In genomic region chr18:2655153-2655953, GRCh38 we compare ENCODE assay signal across 8 cellular contexts. TPM values are rescaled to one million over a fixed set of nuclear protein-coding genes. Genes with fewer than 3 reads are reported as not detected.
DNase-seq lines count a peak whose midpoint lies in the region; ATAC-seq and TF ChIP-seq lines count a peak whose summit lies in the region.

Gene SMCHD1, plus strand, starts transcription at chr18:2655726. Its CDS starts 350 bp downstream, at chr18:2656076.

- no peaks in the 10 kb centered on the region for H3K36me3 ChIP-seq in ACC112 (ENCODE audit: insufficient read depth, low read length)
- no peaks in the 10 kb centered on the region for H3K36me3 ChIP-seq in skeletal muscle tissue (ENCODE audit: control insufficient read depth in 3 of 3, insufficient read depth in 3 of 3, low read length in 3 of 3)

- H3K9me3 ChIP-seq in iPS-18c (ENCODE audit: control insufficient read depth, insufficient read depth, low read length) (peaks cover 3% of the 10 kb centered on the region), skeletal muscle tissue (ENCODE audit: control insufficient read depth in 3 of 3, low read length in 3 of 3) (no peaks in the 10 kb centered on the region)

- H3K27me3 ChIP-seq in ACC112 (ENCODE audit: insufficient read depth, low read length), result no peaks in the 10 kb centered on the region
- no peaks in the 10 kb centered on the region for H3K27me3 ChIP-seq in skeletal muscle tissue (ENCODE audit: control insufficient read depth in 3 of 3, insufficient read depth in 3 of 3, low read length in 3 of 3)

- peak; percentile 53 for ATAC-seq in GM18861 (IDR thresholded peaks at IDR 0.05; ENCODE audit: unreplicated experiment)
- ATAC-seq in HG03066 (IDR thresholded peaks at IDR 0.05; ENCODE audit: low read depth, unreplicated experiment), result peak; percentile 62

- DNase-seq in NCI-H2171 (lab: John Stamatoyannopoulos, UW) (peak; percentile 74), T47D (ENCODE audit: low read depth in 1 of 2, low spot score in 1 of 2) (peak; percentile 33 to 80)

- H3K4me3 ChIP-seq in ACC112 (ENCODE audit: low read depth, low read length) (peak within 1 kb of the TSS; percentile 97), iPS-18c (ENCODE audit: insufficient read depth, low read depth, low read length) (peak within 1 kb of the TSS; percentile 94), skeletal muscle tissue (ENCODE audit: low read length in 3 of 3) (peak within 1 kb of the TSS; percentile 87 to 98 (median 90))

- TF ChIP-seq CTCF in VCaP (conservative IDR thresholded peaks at IDR 0.05), result no peak

- H3K27ac ChIP-seq in ACC112 (ENCODE audit: low read depth, low read length), result peak within 1 kb of the TSS; percentile 88
- peak within 1 kb of the TSS; percentile 93 for H3K27ac ChIP-seq in VCaP
- peak within 1 kb of the TSS; percentile 90 for H3K27ac ChIP-seq in skeletal muscle tissue (ENCODE audit: low read depth, low read length)

- H3K4me1 ChIP-seq in ACC112 (ENCODE audit: control insufficient read depth, insufficient read depth, low read length, unreplicated experiment), result peaks cover 24% of the 10 kb centered on the region
- peaks cover 8 to 20% (median 12%) of the 10 kb centered on the region in 3 donors for H3K4me1 ChIP-seq in skeletal muscle tissue (ENCODE audit: control insufficient read depth in 3 of 3, insufficient read depth in 3 of 3, low read length in 3 of 3)

- peak within 1 kb of the TSS; percentile 82 to 94 (median 92) for H3K9ac ChIP-seq in skeletal muscle tissue (ENCODE audit: low read depth in 1 of 3, low read length in 3 of 3)

- H2AFZ ChIP-seq in ACC112 (ENCODE audit: low read length, unreplicated experiment), result peak within 1 kb of the TSS; percentile 95

- in situ Hi-C loops in T47D (cut with HindIII; ENCODE audit: low pct_unique_long_range_greater_than_20kb, low sequenced_read_pairs), result no loop called here

- H3K79me2 ChIP-seq in ACC112 (ENCODE audit: control insufficient read depth, insufficient read depth, low read length, unreplicated experiment), result peaks cover 45% of the 10 kb centered on the region

RNA-seq across cellular contexts. Expression of gene SMCHD1, which starts in this region (rescaled TPM):
- total RNA-seq in skeletal muscle tissue, result 102 TPM

Comparison
In these comparisons a context has a peak if more than half of its experiments do, and no peak if none do; other contexts are left out.
1. Peak in every context shown above with its lines: DNase-seq, ATAC-seq, H3K4me3 ChIP-seq and H3K27ac ChIP-seq.